Comparison of ENCODE assay signal across 8 cellular contexts in genomic region chr4:38805530-38806145, GRCh38. TPM values are rescaled to one million over a fixed set of nuclear protein-coding genes. Genes with fewer than 3 reads are reported as not detected.
DNase-seq lines count a peak whose midpoint lies in the region; ATAC-seq, FAIRE-seq and TF ChIP-seq lines count a peak whose summit lies in the region.

No MANE protein-coding gene starts in this region.

- H3K9me3 ChIP-seq in adrenal gland (replicated peaks in 1 of 3): no peaks in the 10 kb centered on the region
- H3K9me3 ChIP-seq in liver (ENCODE audit: control insufficient read depth in 4 of 4, low read length in 3 of 4): no peaks in the 10 kb centered on the region

- H3K27ac ChIP-seq in adrenal gland: peak overlapping the region in 4 of 5 donors; percentile 11 to 76 (median 38)
- peak overlapping the region; percentile 43 to 62 for H3K27ac ChIP-seq in liver (ENCODE audit: low read depth in 1 of 2, low read length in 2 of 2)

- peak; percentile 75 for ATAC-seq in GM21576 (IDR thresholded peaks at IDR 0.05; ENCODE audit: unreplicated experiment)

- H3K36me3 ChIP-seq in adrenal gland (replicated peaks in 1 of 2): no peaks in the 10 kb centered on the region
- peaks cover 0 to 2% (median under 1%) of the 10 kb centered on the region in 4 donors for H3K36me3 ChIP-seq in liver (ENCODE audit: control insufficient read depth in 4 of 4, insufficient read depth in 3 of 4, low read depth in 1 of 4, low read length in 3 of 4)

- DNase-seq in GM12865 (ENCODE audit: low read depth) (peak; percentile 93), LHCN-M2 (ENCODE audit: low read depth) (peak; percentile 50), adrenal gland (peak in 6 of 7 donors; percentile 24 to 60 (median 41)), urothelium cell line (ENCODE audit: low spot score) (peak; percentile 39), HTR-8/SVneo (ENCODE audit: insufficient read length, low spot score) (no peak), T1000 (lab: John Stamatoyannopoulos, UW) (no peak)

- H3K27me3 ChIP-seq in adrenal gland (no peaks in the 10 kb centered on the region), liver (ENCODE audit: control insufficient read depth in 4 of 4, insufficient read depth in 4 of 4, low read length in 3 of 4) (no peaks in the 10 kb centered on the region)

- H3K4me3 ChIP-seq in GM12865 (ENCODE audit: low read depth, low read length): peak overlapping the region; percentile 73
- no peak overlapping the region for H3K4me3 ChIP-seq in adrenal gland
- no peak overlapping the region for H3K4me3 ChIP-seq in liver (ENCODE audit: low read depth in 1 of 3, low read length in 3 of 3)

- no peaks in the 10 kb centered on the region for H3K4me1 ChIP-seq in adrenal gland (replicated peaks in 1 of 2)
- H3K4me1 ChIP-seq in liver (ENCODE audit: control insufficient read depth in 4 of 4, insufficient read depth in 4 of 4, low read length in 3 of 4): peaks cover 0 to 17% (median 6%) of the 10 kb centered on the region in 4 donors

- WGBS in adrenal gland, 4 donors: 66 to 72% (median 68%) methylated on average over 5 of the region's 5 CpGs
- WGBS in liver: 78% methylated on average over 5 of the region's 5 CpGs

- TF ChIP-seq POLR2A in adrenal gland (IDR thresholded peaks at IDR 0.05): no peak

- FAIRE-seq in urothelium cell line (lab: Jason Lieb, UNC) (no peak), HTR-8/SVneo (lab: Jason Lieb, UNC) (no peak)

- TF ChIP-seq CTCF in GM12865 (IDR thresholded peaks at IDR 0.05; ENCODE audit: insufficient read depth, low read depth, low read length, missing control alignments): no peak
- TF ChIP-seq CTCF in adrenal gland (IDR thresholded peaks at IDR 0.05): no peak
- TF ChIP-seq CTCF in liver (IDR thresholded peaks at IDR 0.05; ENCODE audit: low read depth, low read length, missing input control): no peak

- no peak overlapping the region for H3K9ac ChIP-seq in liver (ENCODE audit: low read depth in 1 of 2, low read length in 2 of 2)

- no peak for TF ChIP-seq RAD21 in liver (IDR thresholded peaks at IDR 0.05)

- intact Hi-C loops in adrenal gland (cut with DNase I): no loop called here

TF ChIP-seq in liver, 16 proteins besides CTCF, POLR2A, EP300 and RAD21:
- TF ChIP-seq, protein P1, sequence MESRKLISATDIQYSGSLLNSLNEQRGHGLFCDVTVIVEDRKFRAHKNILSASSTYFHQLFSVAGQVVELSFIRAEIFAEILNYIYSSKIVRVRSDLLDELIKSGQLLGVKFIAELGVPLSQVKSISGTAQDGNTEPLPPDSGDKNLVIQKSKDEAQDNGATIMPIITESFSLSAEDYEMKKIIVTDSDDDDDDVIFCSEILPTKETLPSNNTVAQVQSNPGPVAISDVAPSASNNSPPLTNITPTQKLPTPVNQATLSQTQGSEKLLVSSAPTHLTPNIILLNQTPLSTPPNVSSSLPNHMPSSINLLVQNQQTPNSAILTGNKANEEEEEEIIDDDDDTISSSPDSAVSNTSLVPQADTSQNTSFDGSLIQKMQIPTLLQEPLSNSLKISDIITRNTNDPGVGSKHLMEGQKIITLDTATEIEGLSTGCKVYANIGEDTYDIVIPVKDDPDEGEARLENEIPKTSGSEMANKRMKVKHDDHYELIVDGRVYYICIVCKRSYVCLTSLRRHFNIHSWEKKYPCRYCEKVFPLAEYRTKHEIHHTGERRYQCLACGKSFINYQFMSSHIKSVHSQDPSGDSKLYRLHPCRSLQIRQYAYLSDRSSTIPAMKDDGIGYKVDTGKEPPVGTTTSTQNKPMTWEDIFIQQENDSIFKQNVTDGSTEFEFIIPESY (IDR thresholded peaks at IDR 0.05): no peak
- TF ChIP-seq, protein P2, sequence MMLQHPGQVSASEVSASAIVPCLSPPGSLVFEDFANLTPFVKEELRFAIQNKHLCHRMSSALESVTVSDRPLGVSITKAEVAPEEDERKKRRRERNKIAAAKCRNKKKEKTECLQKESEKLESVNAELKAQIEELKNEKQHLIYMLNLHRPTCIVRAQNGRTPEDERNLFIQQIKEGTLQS (IDR thresholded peaks at IDR 0.05): no peak
- no peak for TF ChIP-seq FOXA2 (IDR thresholded peaks at IDR 0.05)
- no peak for TF ChIP-seq YY1 (IDR thresholded peaks at IDR 0.05)
- TF ChIP-seq TAF1 (conservative IDR thresholded peaks at IDR 0.05): no peak
- TF ChIP-seq FOXA1 (IDR thresholded peaks at IDR 0.05): no peak
- no peak for TF ChIP-seq SP1 (IDR thresholded peaks at IDR 0.05)
- TF ChIP-seq RXRA (IDR thresholded peaks at IDR 0.05): no peak
- TF ChIP-seq HNF4A (conservative IDR thresholded peaks at IDR 0.05): no peak
- TF ChIP-seq GABPA (IDR thresholded peaks at IDR 0.05 in 1 of 2, conservative IDR thresholded peaks at IDR 0.05 in 1 of 2): no peak
- TF ChIP-seq, protein P3, sequence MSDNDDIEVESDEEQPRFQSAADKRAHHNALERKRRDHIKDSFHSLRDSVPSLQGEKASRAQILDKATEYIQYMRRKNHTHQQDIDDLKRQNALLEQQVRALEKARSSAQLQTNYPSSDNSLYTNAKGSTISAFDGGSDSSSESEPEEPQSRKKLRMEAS (IDR thresholded peaks at IDR 0.05): no peak
- TF ChIP-seq REST (IDR thresholded peaks at IDR 0.05): no peak
- no peak for TF ChIP-seq EGR1 (IDR thresholded peaks at IDR 0.05; ENCODE audit: low read depth in 2 of 2)
- no peak for TF ChIP-seq JUND (IDR thresholded peaks at IDR 0.05)

RNA-seq across cellular contexts. Expression of gene TLR1, which starts 1.0 kb away (rescaled TPM):
- 2.7 and 2.9 TPM in 2 replicates for total RNA-seq in LHCN-M2 (2014; rRNA removed)
- 0.61 TPM for polyA plus RNA-seq in LHCN-M2 (2012)
- total RNA-seq in adrenal gland: 10 to 100 TPM; 13.2 to 60.0 (median 16.5) TPM
- polyA plus RNA-seq in adrenal gland: 1 to 10 TPM; 2.5 to 5.9 (median 2.8) TPM
- 1 to 10 TPM; 9.5 to 10.0 TPM for total RNA-seq in liver
- 1 to 10 TPM; 2.7 to 3.3 TPM for polyA plus RNA-seq in liver

RNA-seq across cellular contexts. Expression of gene TLR10, which starts 22.8 kb away (rescaled TPM):
- total RNA-seq in LHCN-M2 (2014; rRNA removed): not detected in 2 replicates
- polyA plus RNA-seq in LHCN-M2 (2012): not detected
- total RNA-seq in adrenal gland: under 1 TPM in 5 of 8 donors, not detected in 3; 0.11 to 0.60 (median 0.19) TPM
- polyA plus RNA-seq in adrenal gland: under 1 TPM; 0.11 to 0.40 (median 0.13) TPM
- total RNA-seq in liver: 1 to 10 TPM in 1 of 2 donors, under 1 TPM in 1; 0.17 to 1.9 TPM
- under 1 TPM; 0.02 to 0.06 TPM for polyA plus RNA-seq in liver

RNA-seq across cellular contexts. Expression of gene TLR6, which starts 51.0 kb away (rescaled TPM):
- total RNA-seq in LHCN-M2 (2014; rRNA removed) (2.9 and 3.7 TPM in 2 replicates), adrenal gland (10 to 100 TPM in 1 of 8 donors, 1 to 10 TPM in 7; 2.8 to 14.4 (median 6.6) TPM), liver (1 to 10 TPM; 1.9 to 2.1 TPM)
- polyA plus RNA-seq in LHCN-M2 (2012): 0.49 TPM
- polyA plus RNA-seq in adrenal gland (1 to 10 TPM in 2 of 3 donors, under 1 TPM in 1; 0.80 to 2.6 (median 1.0) TPM), liver (under 1 TPM; 0.26 to 0.66 TPM)

Comparison
In these comparisons a context has a peak if more than half of its experiments do, and no peak if none do; other contexts are left out.
1. DNase-seq: peak in GM12865 (single experiment), LHCN-M2 (single experiment), adrenal gland (6 of 7) and urothelium cell line (single experiment); none in HTR-8/SVneo (single experiment) and T1000 (single experiment).